Comparison of ENCODE assay signal across 8 cellular contexts in genomic region chr10:98134117-98134430, GRCh38. TPM values are rescaled to one million over a fixed set of nuclear protein-coding genes. Genes with fewer than 3 reads are reported as not detected.
DNase-seq lines count a peak whose midpoint lies in the region; ATAC-seq and FAIRE-seq lines count a peak whose summit lies in the region.

No MANE protein-coding gene starts in this region.

- H3K9me3 ChIP-seq in thymus (ENCODE audit: control insufficient read depth), result no peaks in the 10 kb centered on the region

- no peak for FAIRE-seq in HTR-8/SVneo (lab: Jason Lieb, UNC)

- ATAC-seq in activated naive CD4-positive, alpha-beta T cell treated with anti-CD3 and anti-CD28 coated beads, Interleukin-2, amount 50 U/mL, for 72 hours, result peak; percentile 13 to 18
- no peak for ATAC-seq in GM19463 (IDR thresholded peaks at IDR 0.05; ENCODE audit: unreplicated experiment)

- peaks cover 2% of the 10 kb centered on the region for H3K9me3 Mint-ChIP-seq in activated CD4-positive, alpha-beta T cell treated with anti-CD3 and anti-CD28 coated beads, Interleukin-2, amount 10 ng/mL, durations not matched to agents 7 days and 5 days
- peaks cover 3 to 4% of the 10 kb centered on the region in 2 donors for H3K9me3 Mint-ChIP-seq in activated naive CD4-positive, alpha-beta T cell treated with anti-CD3 and anti-CD28 coated beads, Interleukin-2, amount 50 U/mL, for 72 hours

- 90% methylated on average over 5 of the region's 5 CpGs for WGBS in thymus

- no peaks in the 10 kb centered on the region for H3K36me3 ChIP-seq in thymus (ENCODE audit: control insufficient read depth, insufficient read depth)

- H3K4me1 ChIP-seq in thymus (ENCODE audit: control insufficient read depth, insufficient read depth, low read length), result peaks cover 7% of the 10 kb centered on the region

- CTCF ChIA-PET in activated CD4-positive, alpha-beta T cell treated with anti-CD3 and anti-CD28 coated beads, Interleukin-2, amount 10 ng/mL, durations not matched to agents 7 days and 5 days (lab: Charles Lee), result interaction anchor here (0.8 to 1.7 kb wide), 6 partner anchors 8 to 37 kb away, joined by 3 to 4 read pairs (median 4); no protein-coding TSS in a partner anchor

- H3K27me3 Mint-ChIP-seq in activated CD4-positive, alpha-beta T cell treated with anti-CD3 and anti-CD28 coated beads, Interleukin-2, amount 10 ng/mL, durations not matched to agents 7 days and 5 days, result no peaks in the 10 kb centered on the region

- peak overlapping the region; percentile 86 for H3K27ac ChIP-seq in layer of hippocampus (ENCODE audit: low read depth, low read length)
- H3K27ac ChIP-seq in thymus (ENCODE audit: low read depth), result no peak overlapping the region

- H3K27me3 ChIP-seq in layer of hippocampus (ENCODE audit: control insufficient read depth, insufficient read depth, low read length) (no peaks in the 10 kb centered on the region), thymus (ENCODE audit: control insufficient read depth, insufficient read depth) (no peaks in the 10 kb centered on the region)

- no peak for DNase-seq in activated CD4-positive, alpha-beta T cell treated with anti-CD3 and anti-CD28 coated beads, Interleukin-2, amount 10 ng/mL, durations not matched to agents 7 days and 5 days
- DNase-seq in activated CD4-positive, alpha-beta T cell treated with anti-CD3 and anti-CD28 coated beads, Interleukin-2, amount 50 U/mL, for 4 hours, result no peak
- DNase-seq in activated naive CD4-positive, alpha-beta T cell treated with anti-CD3 and anti-CD28 coated beads, Interleukin-2, amount 50 U/mL, for 72 hours (ENCODE audit: low spot score in 2 of 2), result no peak
- DNase-seq in HTR-8/SVneo (ENCODE audit: insufficient read length, low spot score) (no peak), glomerular visceral epithelial cell (ENCODE audit: extremely low spot score) (no peak)

- POLR2A ChIA-PET in activated CD4-positive, alpha-beta T cell treated with anti-CD3 and anti-CD28 coated beads, Interleukin-2, amount 10 ng/mL, durations not matched to agents 7 days and 5 days (lab: Charles Lee), result no interaction called here

- peaks cover 29% of the 10 kb centered on the region for H3K36me3 Mint-ChIP-seq in activated CD4-positive, alpha-beta T cell treated with anti-CD3 and anti-CD28 coated beads, Interleukin-2, amount 10 ng/mL, durations not matched to agents 7 days and 5 days (ENCODE audit: low read depth)
- peaks cover 13 to 25% of the 10 kb centered on the region in 2 donors for H3K36me3 Mint-ChIP-seq in activated naive CD4-positive, alpha-beta T cell treated with anti-CD3 and anti-CD28 coated beads, Interleukin-2, amount 50 U/mL, for 72 hours

- H3K4me3 ChIP-seq in thymus (ENCODE audit: low read length), result peak overlapping the region; percentile 99

- peak overlapping the region; percentile 96 for H3K27ac Mint-ChIP-seq in activated CD4-positive, alpha-beta T cell treated with anti-CD3 and anti-CD28 coated beads, Interleukin-2, amount 10 ng/mL, durations not matched to agents 7 days and 5 days
- peak overlapping the region; percentile 74 to 89 for H3K27ac Mint-ChIP-seq in activated naive CD4-positive, alpha-beta T cell treated with anti-CD3 and anti-CD28 coated beads, Interleukin-2, amount 50 U/mL, for 72 hours

- H3K4me1 Mint-ChIP-seq in activated CD4-positive, alpha-beta T cell treated with anti-CD3 and anti-CD28 coated beads, Interleukin-2, amount 10 ng/mL, durations not matched to agents 7 days and 5 days, result peaks cover 45% of the 10 kb centered on the region

- peak overlapping the region; percentile 89 for H3K4me3 Mint-ChIP-seq in activated CD4-positive, alpha-beta T cell treated with anti-CD3 and anti-CD28 coated beads, Interleukin-2, amount 10 ng/mL, durations not matched to agents 7 days and 5 days

RNA-seq across cellular contexts. Expression of gene R3HCC1L, which starts 0.4 kb away (rescaled TPM):
- 10 to 100 TPM; 18.0 to 18.7 TPM for total RNA-seq in activated CD4-positive, alpha-beta T cell treated with anti-CD3 and anti-CD28 coated beads, Interleukin-2, amount 10 ng/mL, durations not matched to agents 7 days and 5 days
- 10 to 100 TPM; 15.4 to 16.7 TPM for total RNA-seq in activated naive CD4-positive, alpha-beta T cell treated with anti-CD3 and anti-CD28 coated beads, Interleukin-2, amount 50 U/mL, for 72 hours
- 14.7 TPM for polyA plus RNA-seq in thymus
